ENCODE assay signal across 11 cellular contexts in genomic region chr9:21121595-21122251, GRCh38.
A peak's percentile ranks its signal among the peaks of the same experiment; 100 is the strongest.
DNase-seq lines count a peak whose midpoint lies in the region; ATAC-seq lines count a peak whose summit lies in the region.
"Had no signal": no experiment of that assay in that cellular context is flagged by ENCODE, and none has a peak within 500 bp of the region (broad histone marks: within the 10 kb centered on the region; RNA-seq: fewer than 3 reads in every experiment).

No MANE protein-coding gene starts in this region.

- DNase-seq in NCI-H345 treated with DMSO at 0.1 percent for 48 hours (lab: John Stamatoyannopoulos, UW; ENCODE audit: unreplicated experiment) = no peak
- DNase-seq in HuH-7 (ENCODE audit: low spot score) = no peak
- no peak for DNase-seq in NOMO-1 treated with dmso at 0.1 percent for 144 hours (lab: John Stamatoyannopoulos, UW; ENCODE audit: unreplicated experiment)
- DNase-seq in anterior cingulate cortex (lab: John Stamatoyannopoulos, UW) = no peak
- DNase-seq: foreskin melanocyte, NCI-H2081, trophoblast cell had no signal

- peak; percentile 79 for ATAC-seq in GM18508 (IDR thresholded peaks at IDR 0.05; ENCODE audit: insufficient read depth, unreplicated experiment)
- peak; percentile 82 for ATAC-seq in GM19438 (IDR thresholded peaks at IDR 0.05; ENCODE audit: low read depth, unreplicated experiment)
- peak; percentile 98 for ATAC-seq in HG02798 (IDR thresholded peaks at IDR 0.05; ENCODE audit: poor library complexity, unreplicated experiment)
- ATAC-seq in HG03558 (IDR thresholded peaks at IDR 0.05; ENCODE audit: extremely low read depth, unreplicated experiment) = peak; percentile 63
